Comparison of ENCODE assay signal across 15 cellular contexts in the genomic region with DNA sequence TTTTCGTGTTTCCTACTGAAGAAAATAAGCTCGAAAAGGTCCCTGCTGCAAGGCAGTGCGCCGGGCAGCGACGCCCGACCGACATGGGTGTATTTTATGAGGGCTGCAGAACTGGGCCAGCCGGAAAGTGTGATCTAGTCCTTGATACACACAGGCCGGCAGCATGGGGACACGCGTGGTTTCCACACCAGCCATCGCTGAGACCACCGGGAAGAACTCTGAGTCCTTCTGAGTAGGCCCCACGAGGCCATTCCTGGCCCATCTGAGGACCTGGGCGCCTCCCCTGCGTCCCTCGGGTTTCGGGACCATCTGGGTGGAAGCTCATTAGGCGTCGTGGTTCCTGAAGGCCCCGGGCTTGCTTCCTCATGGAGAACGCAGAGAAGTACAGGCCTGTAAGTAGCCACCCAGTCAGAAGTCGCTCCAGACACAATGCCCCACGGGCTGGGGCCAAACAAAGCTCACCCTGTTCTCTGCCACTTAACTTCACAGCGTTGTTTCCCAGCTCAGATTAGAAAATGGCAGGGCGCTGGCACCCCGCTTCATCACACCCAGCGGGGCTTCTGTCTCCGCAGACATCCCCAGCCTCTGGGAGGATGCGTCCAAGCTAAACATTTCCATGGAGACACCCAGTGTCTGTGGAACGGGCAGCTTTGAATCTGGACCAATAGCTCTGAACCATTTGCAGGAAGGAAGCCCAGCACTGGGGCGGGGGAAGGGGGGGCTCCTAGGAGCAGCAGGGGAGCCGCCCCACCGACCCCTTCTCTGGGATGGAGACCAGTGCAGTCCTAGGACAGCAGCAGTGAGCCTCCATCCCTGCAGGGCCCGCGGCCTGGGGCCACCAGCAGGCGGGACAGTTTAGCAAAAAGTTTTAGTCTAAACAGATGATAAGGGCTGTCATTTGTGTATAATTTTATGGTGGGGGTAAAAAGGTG. TPM values are rescaled to one million over a fixed set of nuclear protein-coding genes. Genes with fewer than 3 reads are reported as not detected.
DNase-seq lines count a peak whose midpoint lies in the region; ATAC-seq, FAIRE-seq and TF ChIP-seq lines count a peak whose summit lies in the region.
"Had no signal": no experiment of that assay in that cellular context is flagged by ENCODE, and none has a peak within 500 bp of the region (broad histone marks: within the 10 kb centered on the region; RNA-seq: fewer than 3 reads in every experiment).

No MANE protein-coding gene starts in this region.

- H3K4me1 ChIP-seq in kidney (ENCODE audit: control insufficient read depth in 1 of 2, insufficient read depth in 1 of 2, low read depth in 1 of 2, low read length in 2 of 2), result peaks cover 4 to 5% of the 10 kb centered on the region in 2 donors

- no peak overlapping the region for H3K4me3 ChIP-seq in kidney (ENCODE audit: low read length in 2 of 2)
- H3K4me3 ChIP-seq: MG63 had no signal

- peaks cover 39% of the 10 kb centered on the region for H3K36me3 Mint-ChIP-seq in activated CD4-positive, alpha-beta T cell treated with anti-CD3 and anti-CD28 coated beads for 36 hours (ENCODE audit: low read depth)
- peaks cover 35% of the 10 kb centered on the region for H3K36me3 Mint-ChIP-seq in activated CD8-positive, alpha-beta T cell treated with anti-CD3 and anti-CD28 coated beads for 36 hours (ENCODE audit: low read depth)
- peaks cover 28% of the 10 kb centered on the region for H3K36me3 Mint-ChIP-seq in stimulated activated effector memory CD8-positive, alpha-beta T cell treated with anti-CD3 and anti-CD28 coated beads, Interleukin-12 subunit alpha, Interleukin-12 subunit beta, amount 100 ng/mL, for 72 hours

- CTCF ChIA-PET in activated CD4-positive, alpha-beta T cell treated with anti-CD3 and anti-CD28 coated beads for 36 hours (lab: Charles Lee), result interaction anchor here (0.6 to 2.0 kb wide), 10 partner anchors 8 to 343 kb away, joined by 3 to 8 read pairs (median 3); no protein-coding TSS in a partner anchor
- CTCF ChIA-PET in activated CD8-positive, alpha-beta T cell treated with anti-CD3 and anti-CD28 coated beads for 36 hours (lab: Charles Lee), result interaction anchor here (0.5 to 2.5 kb wide), 6 partner anchors 17 to 125 kb away, joined by 3 to 10 read pairs (median 3); no protein-coding TSS in a partner anchor

- intact Hi-C loops in activated CD4-positive, alpha-beta T cell treated with anti-CD3 and anti-CD28 coated beads for 36 hours (cut with DNase I, micrococcal nuclease), result loop anchor here in 1 of 2 experiments (10.0 kb wide), 1 partner anchor 567 kb away; a partner anchor contains a TSS
- intact Hi-C loops in activated CD8-positive, alpha-beta T cell treated with anti-CD3 and anti-CD28 coated beads for 36 hours (cut with micrococcal nuclease), result loop anchor here (5.0 kb wide), 1 partner anchor 124 kb away; no protein-coding TSS in a partner anchor
- intact Hi-C loops in kidney (cut with DNase I), result no loop called here

- no peaks in the 10 kb centered on the region for H3K27me3 Mint-ChIP-seq in activated CD4-positive, alpha-beta T cell treated with anti-CD3 and anti-CD28 coated beads for 36 hours
- H3K27me3 Mint-ChIP-seq in activated CD8-positive, alpha-beta T cell treated with anti-CD3 and anti-CD28 coated beads for 36 hours, result no peaks in the 10 kb centered on the region

- DNase-seq in activated CD4-positive, alpha-beta T cell treated with anti-CD3 and anti-CD28 coated beads for 36 hours, result peak; percentile 20
- no peak for DNase-seq in activated CD4-positive, alpha-beta T cell treated with anti-CD3 and anti-CD28 coated beads, Interleukin-2, amount 50 U/mL, for 4 hours
- no peak for DNase-seq in activated CD8-positive, alpha-beta T cell treated with anti-CD3 and anti-CD28 coated beads for 36 hours
- DNase-seq in kidney (peak; percentile 67), NCI-H510A treated with DMSO at 0.1 percent for 48 hours (lab: John Stamatoyannopoulos, UW) (no peak), NOMO-1 treated with dmso at 0.1 percent for 144 hours (lab: John Stamatoyannopoulos, UW; ENCODE audit: unreplicated experiment) (no peak), DMS153 (lab: John Stamatoyannopoulos, UW) (no peak)
- no peak for DNase-seq in stimulated activated effector memory CD8-positive, alpha-beta T cell treated with anti-CD3 and anti-CD28 coated beads, Interleukin-12 subunit alpha, Interleukin-12 subunit beta, amount 100 ng/mL, for 72 hours (ENCODE audit: low spot score in 2 of 2)
- DNase-seq: 8988T, EL, MG63, NCI-H82 had no signal

- H3K4me1 Mint-ChIP-seq in activated CD4-positive, alpha-beta T cell treated with anti-CD3 and anti-CD28 coated beads for 36 hours, result peaks cover 28% of the 10 kb centered on the region
- H3K4me1 Mint-ChIP-seq in activated CD8-positive, alpha-beta T cell treated with anti-CD3 and anti-CD28 coated beads for 36 hours (ENCODE audit: low read depth), result peaks cover 25% of the 10 kb centered on the region
- peaks cover 43% of the 10 kb centered on the region for H3K4me1 Mint-ChIP-seq in stimulated activated effector memory CD8-positive, alpha-beta T cell treated with anti-CD3 and anti-CD28 coated beads, Interleukin-12 subunit alpha, Interleukin-12 subunit beta, amount 100 ng/mL, for 72 hours

- ATAC-seq in activated CD4-positive, alpha-beta T cell treated with anti-CD3 and anti-CD28 coated beads for 36 hours, result no peak
- no peak for ATAC-seq in activated CD8-positive, alpha-beta T cell treated with anti-CD3 and anti-CD28 coated beads for 36 hours
- no peak for ATAC-seq in stimulated activated effector memory CD8-positive, alpha-beta T cell treated with anti-CD3 and anti-CD28 coated beads, Interleukin-12 subunit alpha, Interleukin-12 subunit beta, amount 100 ng/mL, for 72 hours

- peak overlapping the region; percentile 73 for H3K4me3 Mint-ChIP-seq in activated CD4-positive, alpha-beta T cell treated with anti-CD3 and anti-CD28 coated beads for 36 hours
- H3K4me3 Mint-ChIP-seq in activated CD8-positive, alpha-beta T cell treated with anti-CD3 and anti-CD28 coated beads for 36 hours, result peak overlapping the region; percentile 94
- H3K4me3 Mint-ChIP-seq in stimulated activated effector memory CD8-positive, alpha-beta T cell treated with anti-CD3 and anti-CD28 coated beads, Interleukin-12 subunit alpha, Interleukin-12 subunit beta, amount 100 ng/mL, for 72 hours, result peak overlapping the region; percentile 82

- POLR2A ChIA-PET in activated CD4-positive, alpha-beta T cell treated with anti-CD3 and anti-CD28 coated beads for 36 hours (lab: Charles Lee), result interaction anchor here (0.7 to 6.0 kb wide), 3 partner anchors 122 to 393 kb away, joined by 3 to 44 read pairs (median 4); no protein-coding TSS in a partner anchor
- POLR2A ChIA-PET in activated CD8-positive, alpha-beta T cell treated with anti-CD3 and anti-CD28 coated beads for 36 hours (lab: Charles Lee), result interaction anchor here (0.6 to 3.4 kb wide), 8 partner anchors 14 to 282 kb away, joined by 3 to 25 read pairs (median 3); a partner anchor contains a TSS

- H3K27ac Mint-ChIP-seq in activated CD4-positive, alpha-beta T cell treated with anti-CD3 and anti-CD28 coated beads for 36 hours, result peak overlapping the region; percentile 89
- peak overlapping the region; percentile 96 for H3K27ac Mint-ChIP-seq in activated CD8-positive, alpha-beta T cell treated with anti-CD3 and anti-CD28 coated beads for 36 hours
- peak overlapping the region; percentile 75 for H3K27ac Mint-ChIP-seq in stimulated activated effector memory CD8-positive, alpha-beta T cell treated with anti-CD3 and anti-CD28 coated beads, Interleukin-12 subunit alpha, Interleukin-12 subunit beta, amount 100 ng/mL, for 72 hours

- H3K36me3 ChIP-seq in kidney (ENCODE audit: control insufficient read depth in 1 of 2, insufficient read depth in 2 of 2, low read length in 2 of 2), result no peaks in the 10 kb centered on the region
- H3K36me3 ChIP-seq: adrenal gland, HAP-1, MG63 had no signal

- no peaks in the 10 kb centered on the region for H3K9me3 ChIP-seq in kidney (ENCODE audit: control insufficient read depth in 1 of 2, low read length in 2 of 2)
- H3K9me3 ChIP-seq: adrenal gland, HAP-1, MG63 had no signal

- H3K27ac ChIP-seq in kidney (ENCODE audit: low read depth in 2 of 2, low read length in 2 of 2), result no peak overlapping the region
- H3K27ac ChIP-seq: adrenal gland, parathyroid adenoma had no signal

- H3K9ac ChIP-seq in kidney (ENCODE audit: low read length in 2 of 2), result no peak overlapping the region
- H3K9ac ChIP-seq: parathyroid adenoma had no signal

- FAIRE-seq in kidney (lab: Jason Lieb, UNC), result no peak

- no peak for TF ChIP-seq CTCF in activated CD8-positive, alpha-beta T cell treated with anti-CD3 and anti-CD28 coated beads for 36 hours (IDR thresholded peaks at IDR 0.05)
- TF ChIP-seq CTCF in kidney (IDR thresholded peaks at IDR 0.05; ENCODE audit: borderline replicate concordance, extremely low read depth, insufficient read depth), result no peak

- H3K9me3 Mint-ChIP-seq in activated CD4-positive, alpha-beta T cell treated with anti-CD3 and anti-CD28 coated beads for 36 hours (ENCODE audit: low read depth), result no peaks in the 10 kb centered on the region
- H3K9me3 Mint-ChIP-seq in activated CD8-positive, alpha-beta T cell treated with anti-CD3 and anti-CD28 coated beads for 36 hours, result no peaks in the 10 kb centered on the region
- H3K9me3 Mint-ChIP-seq in stimulated activated effector memory CD8-positive, alpha-beta T cell treated with anti-CD3 and anti-CD28 coated beads, Interleukin-12 subunit alpha, Interleukin-12 subunit beta, amount 100 ng/mL, for 72 hours, result no peaks in the 10 kb centered on the region

RNA-seq across cellular contexts. Expression of a gene that starts 2.4 kb away (rescaled TPM):
- total RNA-seq in activated CD4-positive, alpha-beta T cell treated with anti-CD3 and anti-CD28 coated beads for 36 hours, result 100 to 1,000 TPM in 1 of 2 experiments, 10 to 100 TPM in 1; 96.0 to 104 TPM
- 10 to 100 TPM; 97.2 to 98.3 TPM for total RNA-seq in activated CD8-positive, alpha-beta T cell treated with anti-CD3 and anti-CD28 coated beads for 36 hours
- total RNA-seq in kidney, result 17.2 TPM
- 4.3 TPM for polyA plus RNA-seq in kidney (ENCODE audit: insufficient read depth, low read depth, low replicate concordance)

Comparison
In these comparisons a context has a peak if more than half of its experiments do, and no peak if none do; other contexts are left out.
1. DNase-seq: peak in activated CD4-positive, alpha-beta T cell treated with anti-CD3 and anti-CD28 coated beads for 36 hours (single experiment) and kidney (single experiment); none in activated CD4-positive, alpha-beta T cell treated with anti-CD3 and anti-CD28 coated beads, Interleukin-2, amount 50 U/mL, for 4 hours (0 of 2), activated CD8-positive, alpha-beta T cell treated with anti-CD3 and anti-CD28 coated beads for 36 hours (single experiment), stimulated activated effector memory CD8-positive, alpha-beta T cell treated with anti-CD3 and anti-CD28 coated beads, Interleukin-12 subunit alpha, Interleukin-12 subunit beta, amount 100 ng/mL, for 72 hours (0 of 2), NCI-H510A treated with DMSO at 0.1 percent for 48 hours (single experiment), NOMO-1 treated with dmso at 0.1 percent for 144 hours (single experiment) and DMS153 (single experiment).
2. Peak in every context shown above with its lines, with median percentiles within 50 percentile points of each other: H3K27ac Mint-ChIP-seq and H3K4me3 Mint-ChIP-seq.